23 cellular contexts compared by ENCODE assay signal in the genomic region with DNA sequence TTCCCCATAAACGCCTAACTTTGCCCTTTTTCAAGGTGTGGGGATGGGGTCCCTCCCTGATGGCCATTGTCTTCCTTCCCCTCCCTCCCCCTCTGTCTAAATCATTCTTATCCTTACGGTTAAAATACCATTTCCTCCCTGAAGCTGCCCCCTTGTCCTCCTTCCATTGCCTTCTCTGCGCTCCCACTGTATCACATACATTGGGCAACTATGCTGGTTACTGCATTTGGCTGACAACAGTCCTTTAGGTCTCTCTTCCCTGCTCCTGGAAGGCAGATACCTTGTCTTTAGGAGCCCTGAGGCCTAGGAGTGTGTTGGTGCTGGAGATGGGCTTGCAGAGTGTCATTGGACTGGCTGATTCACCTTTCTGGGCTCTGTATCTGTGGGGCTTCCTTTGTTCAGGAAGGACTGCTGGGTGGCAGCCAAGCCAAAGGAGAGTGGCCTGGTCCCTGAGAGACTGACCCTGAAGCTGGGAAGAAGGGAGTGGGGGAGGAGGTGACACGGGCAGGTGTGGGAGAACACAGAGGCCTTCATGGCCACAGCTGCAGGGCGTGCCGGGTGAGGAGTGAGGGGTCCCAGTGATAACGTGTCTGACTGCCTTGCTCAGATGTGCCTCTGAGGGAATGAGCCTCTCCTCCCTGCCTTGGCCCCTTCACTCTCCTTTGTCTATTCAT. TPM values are rescaled to one million over a fixed set of nuclear protein-coding genes. Genes with fewer than 3 reads are reported as not detected.
A peak's percentile ranks its signal among the peaks of the same experiment; 100 is the strongest.
DNase-seq lines count a peak whose midpoint lies in the region; ATAC-seq, FAIRE-seq and TF ChIP-seq lines count a peak whose summit lies in the region.
"Had no signal": no experiment of that assay in that cellular context is flagged by ENCODE, and none has a peak within 500 bp of the region (broad histone marks: within the 10 kb centered on the region; RNA-seq: fewer than 3 reads in every experiment).

No MANE protein-coding gene starts in this region.

- TF ChIP-seq POLR2A in GM12892 (IDR thresholded peaks at IDR 0.05; ENCODE audit: low read depth, low read length) (no peak), testis (IDR thresholded peaks at IDR 0.05) (no peak)

- H3K4me3 ChIP-seq in right atrium auricular region, result no peak overlapping the region
- no peak overlapping the region for H3K4me3 ChIP-seq in testis
- H3K4me3 ChIP-seq: lung, Peyer's patch had no signal

- peaks cover 9 to 12% of the 10 kb centered on the region in 2 donors for H3K27me3 ChIP-seq in right atrium auricular region
- no peaks in the 10 kb centered on the region for H3K27me3 ChIP-seq in testis

- WGBS in testis, 2 donors, result 67 to 68% methylated on average over 7 of the region's 7 CpGs

- peaks cover 55% of the 10 kb centered on the region for H3K27me3 Mint-ChIP-seq in chondrocyte (ENCODE audit: low read depth)
- peaks cover 66% of the 10 kb centered on the region for H3K27me3 Mint-ChIP-seq in activated CD8-positive, alpha-beta T cell treated with anti-CD3 and anti-CD28 coated beads, Interleukin-2, amount 10 ng/mL, durations not matched to agents 7 days and 5 days (ENCODE audit: low read depth)

- CTCF ChIA-PET in activated CD8-positive, alpha-beta T cell treated with anti-CD3 and anti-CD28 coated beads, Interleukin-2, amount 10 ng/mL, durations not matched to agents 7 days and 5 days (lab: Charles Lee), result interaction anchor here (1.3 to 4.3 kb wide), 4 partner anchors 10 to 118 kb away, joined by 5 to 26 read pairs (median 8); no protein-coding TSS in a partner anchor

- H3K36me3 Mint-ChIP-seq in chondrocyte (ENCODE audit: low read depth), result peaks cover 1% of the 10 kb centered on the region
- no peaks in the 10 kb centered on the region for H3K36me3 Mint-ChIP-seq in activated CD8-positive, alpha-beta T cell treated with anti-CD3 and anti-CD28 coated beads, Interleukin-2, amount 10 ng/mL, durations not matched to agents 7 days and 5 days (ENCODE audit: low read depth)
- H3K36me3 Mint-ChIP-seq: activated naive CD4-positive, alpha-beta T cell treated with anti-CD3 and anti-CD28 coated beads, Interleukin-2, amount 50 U/mL, for 72 hours had no signal

- TF ChIP-seq CTCF in right atrium auricular region (IDR thresholded peaks at IDR 0.05) (no peak), chondrocyte (IDR thresholded peaks at IDR 0.05) (no peak), testis (IDR thresholded peaks at IDR 0.05) (no peak)

- no peak overlapping the region for H3K27ac Mint-ChIP-seq in chondrocyte (ENCODE audit: unreplicated experiment)
- H3K27ac Mint-ChIP-seq in activated CD8-positive, alpha-beta T cell treated with anti-CD3 and anti-CD28 coated beads, Interleukin-2, amount 10 ng/mL, durations not matched to agents 7 days and 5 days, result no peak overlapping the region
- H3K27ac Mint-ChIP-seq: activated naive CD4-positive, alpha-beta T cell treated with anti-CD3 and anti-CD28 coated beads, Interleukin-2, amount 50 U/mL, for 72 hours; H9; T-helper 1 cell treated with Interleukin-12 subunit alpha and Interleukin-12 subunit beta and Interleukin-4 antibody, amounts not matched to agents 30 μg/mL and 1 μg/mL, for 36 hours had no signal

- no peaks in the 10 kb centered on the region for H3K9me3 Mint-ChIP-seq in chondrocyte (ENCODE audit: low read depth)
- no peaks in the 10 kb centered on the region for H3K9me3 Mint-ChIP-seq in activated CD8-positive, alpha-beta T cell treated with anti-CD3 and anti-CD28 coated beads, Interleukin-2, amount 10 ng/mL, durations not matched to agents 7 days and 5 days (ENCODE audit: insufficient read depth)
- H3K9me3 Mint-ChIP-seq: activated naive CD4-positive, alpha-beta T cell treated with anti-CD3 and anti-CD28 coated beads, Interleukin-2, amount 50 U/mL, for 72 hours; activated T-cell treated with anti-CD3 and anti-CD28 coated beads, Interleukin-2, amount 50 U/mL, for 4 hours; H9; T-helper 1 cell treated with Interleukin-12 subunit alpha and Interleukin-12 subunit beta and Interleukin-4 antibody, amounts not matched to agents 30 μg/mL and 1 μg/mL, for 36 hours had no signal

- peak; percentile 26 for DNase-seq in Right ventricle myocardium superior
- DNase-seq in right atrium auricular region (ENCODE audit: low spot score), result no peak
- DNase-seq in M059J (ENCODE audit: low read depth), result peak; percentile 17
- DNase-seq in chondrocyte (ENCODE audit: low spot score), result peak; percentile 50
- DNase-seq in sciatic nerve (ENCODE audit: low spot score), result peak; percentile 43
- DNase-seq in GM12892 (ENCODE audit: insufficient read length), result no peak
- DNase-seq in activated CD8-positive, alpha-beta T cell treated with anti-CD3 and anti-CD28 coated beads, Interleukin-2, amount 10 ng/mL, durations not matched to agents 7 days and 5 days, result no peak
- no peak for DNase-seq in testis
- DNase-seq: activated T-cell treated with anti-CD3 and anti-CD28 coated beads, Interleukin-2, amount 50 U/mL, for 4 hours; effector CD4-positive, alpha-beta T cell; NCI-H1436 treated with DMSO at 0.1 percent for 48 hours had no signal

- no peak overlapping the region for H3K27ac ChIP-seq in right atrium auricular region
- no peak overlapping the region for H3K27ac ChIP-seq in testis
- H3K27ac ChIP-seq: C4-2B, HL-60, Peyer's patch, VCaP had no signal

- no peak overlapping the region for H3K4me3 Mint-ChIP-seq in chondrocyte (ENCODE audit: unreplicated experiment)
- no peak overlapping the region for H3K4me3 Mint-ChIP-seq in activated CD8-positive, alpha-beta T cell treated with anti-CD3 and anti-CD28 coated beads, Interleukin-2, amount 10 ng/mL, durations not matched to agents 7 days and 5 days
- H3K4me3 Mint-ChIP-seq: activated T-cell treated with anti-CD3 and anti-CD28 coated beads, Interleukin-2, amount 50 U/mL, for 4 hours; T-helper 1 cell treated with Interleukin-12 subunit alpha and Interleukin-12 subunit beta and Interleukin-4 antibody, amounts not matched to agents 30 μg/mL and 1 μg/mL, for 36 hours had no signal

- intact Hi-C loops in Right ventricle myocardium superior (cut with DNase I) (no loop called here), sciatic nerve (cut with DNase I) (no loop called here), testis (cut with DNase I; ENCODE audit: low total_unique reads) (no loop called here)

- FAIRE-seq in GM12892 (lab: Jason Lieb, UNC), result no peak
- FAIRE-seq: GM18507 had no signal

- H3K4me1 ChIP-seq in right atrium auricular region, result peaks cover 0 to 21% of the 10 kb centered on the region in 2 donors
- peaks cover 21% of the 10 kb centered on the region for H3K4me1 ChIP-seq in testis

- POLR2A ChIA-PET in activated CD8-positive, alpha-beta T cell treated with anti-CD3 and anti-CD28 coated beads, Interleukin-2, amount 10 ng/mL, durations not matched to agents 7 days and 5 days (lab: Charles Lee), result no interaction called here

- H3K36me3 ChIP-seq in right atrium auricular region, result no peaks in the 10 kb centered on the region
- H3K36me3 ChIP-seq in testis (ENCODE audit: low read depth, missing control alignments), result no peaks in the 10 kb centered on the region
- H3K36me3 ChIP-seq: Peyer's patch had no signal

- H3K4me1 Mint-ChIP-seq in chondrocyte (ENCODE audit: low read depth), result peaks cover 24% of the 10 kb centered on the region
- peaks cover 14% of the 10 kb centered on the region for H3K4me1 Mint-ChIP-seq in activated CD8-positive, alpha-beta T cell treated with anti-CD3 and anti-CD28 coated beads, Interleukin-2, amount 10 ng/mL, durations not matched to agents 7 days and 5 days (ENCODE audit: low read depth)

- ATAC-seq in Right ventricle myocardium superior (ENCODE audit: poor library complexity), result no peak
- ATAC-seq in sciatic nerve, result no peak
- no peak for ATAC-seq in activated CD8-positive, alpha-beta T cell treated with anti-CD3 and anti-CD28 coated beads, Interleukin-2, amount 10 ng/mL, durations not matched to agents 7 days and 5 days

- H3K9me3 ChIP-seq in right atrium auricular region (no peaks in the 10 kb centered on the region), testis (no peaks in the 10 kb centered on the region)
- H3K9me3 ChIP-seq: Peyer's patch had no signal

RNA-seq across cellular contexts. Expression of a gene that starts 2.2 kb away (rescaled TPM):
- total RNA-seq in Right ventricle myocardium superior, result 2.6 TPM
- 1 to 10 TPM; 1.8 to 2.4 TPM for total RNA-seq in right atrium auricular region
- 0.05 and 0.39 TPM in 2 replicates for total RNA-seq in M059J (2014; rRNA removed; shearing (Covaris generic))
- total RNA-seq in chondrocyte, result not detected in 3 replicates
- 23.3 TPM for total RNA-seq in sciatic nerve
- not detected for polyA plus RNA-seq in GM12892 (2012; ENCODE audit: missing spikeins)
- total RNA-seq in activated CD8-positive, alpha-beta T cell treated with anti-CD3 and anti-CD28 coated beads, Interleukin-2, amount 10 ng/mL, durations not matched to agents 7 days and 5 days, result not detected
- 10 to 100 TPM in 1 of 2 donors, 1 to 10 TPM in 1; 5.5 to 46.5 TPM for total RNA-seq in testis
- 2.7 TPM for polyA plus RNA-seq in testis (ENCODE audit: insufficient read depth, low read depth, low replicate concordance)
- total RNA-seq: activated naive CD4-positive, alpha-beta T cell treated with anti-CD3 and anti-CD28 coated beads, Interleukin-2, amount 50 U/mL, for 72 hours; H9; Peyer's patch had no signal
- polyA plus RNA-seq: keratinocyte had no signal

RNA-seq across cellular contexts. Expression of a gene that starts 18.9 kb away (rescaled TPM):
- total RNA-seq in Right ventricle myocardium superior, result not detected
- 1 to 10 TPM in 1 of 2 donors, under 1 TPM in 1; 0.90 to 1.2 TPM for total RNA-seq in right atrium auricular region
- total RNA-seq in M059J (2014; rRNA removed; shearing (Covaris generic)), result 0.02 and 0.30 TPM in 2 replicates
- not detected in 3 replicates for total RNA-seq in chondrocyte
- 0.94 TPM for total RNA-seq in sciatic nerve
- polyA plus RNA-seq in GM12892 (2012; ENCODE audit: missing spikeins), result 34.9 TPM
- total RNA-seq in activated CD8-positive, alpha-beta T cell treated with anti-CD3 and anti-CD28 coated beads, Interleukin-2, amount 10 ng/mL, durations not matched to agents 7 days and 5 days, result not detected
- 1 to 10 TPM; 1.5 to 2.5 TPM for total RNA-seq in testis
- polyA plus RNA-seq in testis (ENCODE audit: insufficient read depth, low read depth, low replicate concordance), result 2.1 TPM
- total RNA-seq: H9, subcutaneous adipose tissue had no signal

RNA-seq across cellular contexts. Expression of a gene that starts 30.2 kb away (rescaled TPM):
- not detected for total RNA-seq in Right ventricle myocardium superior
- total RNA-seq in right atrium auricular region, result under 1 TPM in 1 of 2 donors, not detected in 1; 0.19 TPM
- not detected in 2 replicates for total RNA-seq in M059J (2014; rRNA removed; shearing (Covaris generic))
- total RNA-seq in chondrocyte, result not detected in 3 replicates
- total RNA-seq in sciatic nerve, result 0.49 TPM
- polyA plus RNA-seq in GM12892 (2012; ENCODE audit: missing spikeins), result not detected
- not detected for total RNA-seq in activated CD8-positive, alpha-beta T cell treated with anti-CD3 and anti-CD28 coated beads, Interleukin-2, amount 10 ng/mL, durations not matched to agents 7 days and 5 days
- under 1 TPM; 0.25 to 0.39 TPM for total RNA-seq in testis
- polyA plus RNA-seq in testis (ENCODE audit: insufficient read depth, low read depth, low replicate concordance), result 0.40 TPM
- total RNA-seq: activated naive CD4-positive, alpha-beta T cell treated with anti-CD3 and anti-CD28 coated beads, Interleukin-2, amount 50 U/mL, for 72 hours; activated T-cell treated with anti-CD3 and anti-CD28 coated beads, Interleukin-2, amount 50 U/mL, for 4 hours; H9; lung; Peyer's patch; renal cortical epithelial cell; subcutaneous adipose tissue had no signal
- polyA plus RNA-seq: keratinocyte had no signal

Comparison
In these comparisons a context has a peak if more than half of its experiments do, and no peak if none do; other contexts are left out.
1. DNase-seq: peak in Right ventricle myocardium superior (single experiment), M059J (single experiment), chondrocyte (single experiment) and sciatic nerve (single experiment); none in right atrium auricular region (single experiment), GM12892 (single experiment), activated CD8-positive, alpha-beta T cell treated with anti-CD3 and anti-CD28 coated beads, Interleukin-2, amount 10 ng/mL, durations not matched to agents 7 days and 5 days (single experiment) and testis (single experiment).